ENCODE assay signal across 9 cellular contexts in genomic region chr4:77073981-77074865, GRCh38. TPM values are rescaled to one million over a fixed set of nuclear protein-coding genes. Genes with fewer than 3 reads are reported as not detected.
DNase-seq lines count a peak whose midpoint lies in the region; ATAC-seq and TF ChIP-seq lines count a peak whose summit lies in the region.
"Had no signal": no experiment of that assay in that cellular context is flagged by ENCODE, and none has a peak within 500 bp of the region (broad histone marks: within the 10 kb centered on the region; RNA-seq: fewer than 3 reads in every experiment).

No MANE protein-coding gene starts in this region.

- H3K27me3 Mint-ChIP-seq in activated T-helper 1 cell treated with anti-CD3 and anti-CD28 coated beads, Interleukin-12 subunit alpha, Interleukin-12 subunit beta, Interleukin-2, Interleukin-4 antibody, amounts not matched to agents 30 ng/mL and 10 ng/mL and 1 ng/mL, durations not matched to agents 14 hours and 24 hours and 36 hours (ENCODE audit: insufficient read depth): peaks cover 4% of the 10 kb centered on the region

- no peak for DNase-seq in heart right ventricle
- no peak for DNase-seq in cardiac septum (ENCODE audit: low spot score)
- DNase-seq in body of pancreas: no peak
- DNase-seq in lung (ENCODE audit: low spot score): no peak
- no peak for DNase-seq in activated T-helper 1 cell treated with anti-CD3 and anti-CD28 coated beads, Interleukin-12 subunit alpha, Interleukin-12 subunit beta, Interleukin-2, Interleukin-4 antibody, amounts not matched to agents 30 ng/mL and 10 ng/mL and 1 ng/mL, durations not matched to agents 14 hours and 24 hours and 36 hours (ENCODE audit: low spot score)
- DNase-seq: GDM1 had no signal

- TF ChIP-seq CTCF in heart right ventricle (IDR thresholded peaks at IDR 0.05) (no peak), body of pancreas (IDR thresholded peaks at IDR 0.05) (no peak), lung (IDR thresholded peaks at IDR 0.05; ENCODE audit: control extremely low read depth, extremely low read depth) (no peak)

- H3K27ac Mint-ChIP-seq in activated T-helper 1 cell treated with anti-CD3 and anti-CD28 coated beads, Interleukin-12 subunit alpha, Interleukin-12 subunit beta, Interleukin-2, Interleukin-4 antibody, amounts not matched to agents 30 ng/mL and 10 ng/mL and 1 ng/mL, durations not matched to agents 14 hours and 24 hours and 36 hours: no peak overlapping the region

- H3K4me1 ChIP-seq in heart right ventricle: peaks cover 0 to 76% (median 47%) of the 10 kb centered on the region in 9 donors
- peaks cover 56% of the 10 kb centered on the region for H3K4me1 ChIP-seq in body of pancreas
- H3K4me1 ChIP-seq in lung (ENCODE audit: control insufficient read depth in 2 of 2, insufficient read depth in 2 of 2, low read length in 2 of 2): peaks cover 3 to 10% of the 10 kb centered on the region in 2 donors

- no peak for TF ChIP-seq POLR2A in body of pancreas (IDR thresholded peaks at IDR 0.05)

- H3K4me1 Mint-ChIP-seq in activated T-helper 1 cell treated with anti-CD3 and anti-CD28 coated beads, Interleukin-12 subunit alpha, Interleukin-12 subunit beta, Interleukin-2, Interleukin-4 antibody, amounts not matched to agents 30 ng/mL and 10 ng/mL and 1 ng/mL, durations not matched to agents 14 hours and 24 hours and 36 hours (ENCODE audit: low read depth): peaks cover 45% of the 10 kb centered on the region

- H3K9me3 ChIP-seq in heart right ventricle: no peaks in the 10 kb centered on the region
- H3K9me3 ChIP-seq in body of pancreas: no peaks in the 10 kb centered on the region
- H3K9me3 ChIP-seq in lung (ENCODE audit: control insufficient read depth in 2 of 2, insufficient read depth in 1 of 2, low read length in 1 of 2): no peaks in the 10 kb centered on the region

- H3K27me3 ChIP-seq in heart right ventricle: no peaks in the 10 kb centered on the region
- H3K27me3 ChIP-seq in body of pancreas: no peaks in the 10 kb centered on the region
- H3K27me3 ChIP-seq in lung (ENCODE audit: control insufficient read depth, insufficient read depth): no peaks in the 10 kb centered on the region

- ATAC-seq in heart right ventricle: no peak
- no peak for ATAC-seq in body of pancreas
- no peak for ATAC-seq in lung (ENCODE audit: insufficient read depth, low FRiP score)
- no peak for ATAC-seq in GM21723 (IDR thresholded peaks at IDR 0.05; ENCODE audit: unreplicated experiment)
- no peak for ATAC-seq in HG03565 (IDR thresholded peaks at IDR 0.05; ENCODE audit: unreplicated experiment)
- no peak for ATAC-seq in GM18870 (IDR thresholded peaks at IDR 0.05; ENCODE audit: unreplicated experiment)

- peak overlapping the region; percentile 91 to 100 (median 99) for H3K27ac ChIP-seq in heart right ventricle
- H3K27ac ChIP-seq in body of pancreas: peak overlapping the region; percentile 96 to 100 (median 98)
- H3K27ac ChIP-seq in lung (ENCODE audit: low read depth in 1 of 2, low read length in 1 of 2): peak overlapping the region; percentile 57 to 80

- WGBS in heart right ventricle, 2 donors: 4 to 10% methylated on average over 12 of the region's 12 CpGs
- 2 to 3% methylated on average over 12 of the region's 12 CpGs for WGBS in body of pancreas, 2 donors
- WGBS in lung, 2 donors: 4 to 6% methylated on average over 12 of the region's 12 CpGs

- H3K36me3 ChIP-seq in heart right ventricle (no peaks in the 10 kb centered on the region), body of pancreas (replicated peaks in 1 of 2; ENCODE audit: insufficient read depth in 1 of 2, low read depth in 2 of 2) (no peaks in the 10 kb centered on the region), lung (ENCODE audit: control insufficient read depth in 2 of 2, insufficient read depth in 2 of 2, low read length in 2 of 2) (no peaks in the 10 kb centered on the region)

- H3K9me3 Mint-ChIP-seq in activated T-helper 1 cell treated with anti-CD3 and anti-CD28 coated beads, Interleukin-12 subunit alpha, Interleukin-12 subunit beta, Interleukin-2, Interleukin-4 antibody, amounts not matched to agents 30 ng/mL and 10 ng/mL and 1 ng/mL, durations not matched to agents 14 hours and 24 hours and 36 hours: no peaks in the 10 kb centered on the region

- H3K4me3 ChIP-seq in heart right ventricle: peak overlapping the region; percentile 66 to 92 (median 80)
- H3K4me3 ChIP-seq in body of pancreas: peak overlapping the region; percentile 20 to 83
- peak overlapping the region; percentile 41 for H3K4me3 ChIP-seq in lung

- peaks cover 12% of the 10 kb centered on the region for H3K36me3 Mint-ChIP-seq in activated T-helper 1 cell treated with anti-CD3 and anti-CD28 coated beads, Interleukin-12 subunit alpha, Interleukin-12 subunit beta, Interleukin-2, Interleukin-4 antibody, amounts not matched to agents 30 ng/mL and 10 ng/mL and 1 ng/mL, durations not matched to agents 14 hours and 24 hours and 36 hours (ENCODE audit: low read depth)

- intact Hi-C loops in heart right ventricle (cut with DNase I): loop anchor here in 3 of 10 donors (2.0 to 10.0 kb wide), 4 partner anchors 83 to 859 kb away; partner anchors contain the start of genes CCNG2 (in 1 of the 3) and SCARB2 (in 1 of the 3)
- intact Hi-C loops in cardiac septum (cut with DNase I): no loop called here
- intact Hi-C loops in body of pancreas (cut with DNase I): no loop called here
- intact Hi-C loops in activated T-helper 1 cell treated with anti-CD3 and anti-CD28 coated beads, Interleukin-12 subunit alpha, Interleukin-12 subunit beta, Interleukin-2, Interleukin-4 antibody, amounts not matched to agents 30 ng/mL and 10 ng/mL and 1 ng/mL, durations not matched to agents 14 hours and 24 hours and 36 hours (cut with micrococcal nuclease): loop anchor here (2.0 to 10.0 kb wide), 4 partner anchors 21 to 1351 kb away; no protein-coding TSS in a partner anchor

- H3K4me3 Mint-ChIP-seq in activated T-helper 1 cell treated with anti-CD3 and anti-CD28 coated beads, Interleukin-12 subunit alpha, Interleukin-12 subunit beta, Interleukin-2, Interleukin-4 antibody, amounts not matched to agents 30 ng/mL and 10 ng/mL and 1 ng/mL, durations not matched to agents 14 hours and 24 hours and 36 hours: no peak overlapping the region

RNA-seq across cellular contexts. Expression of gene CCNI, which starts 1.6 kb away (rescaled TPM):
- 100 to 1,000 TPM; 223 to 354 (median 306) TPM for total RNA-seq in heart right ventricle
- polyA plus RNA-seq in heart right ventricle: 100 to 1,000 TPM in 1 of 2 donors, 10 to 100 TPM in 1; 30.8 to 135 TPM
- total RNA-seq in cardiac septum: 338 TPM
- 100 to 1,000 TPM in 1 of 2 donors, 10 to 100 TPM in 1; 92.6 to 185 TPM for total RNA-seq in body of pancreas
- 100 to 1,000 TPM; 194 to 313 TPM for total RNA-seq in lung
- 100 to 1,000 TPM in 1 of 2 donors, 10 to 100 TPM in 1; 62.8 to 106 TPM for polyA plus RNA-seq in lung
- total RNA-seq in activated T-helper 1 cell treated with anti-CD3 and anti-CD28 coated beads, Interleukin-12 subunit alpha, Interleukin-12 subunit beta, Interleukin-2, Interleukin-4 antibody, amounts not matched to agents 30 ng/mL and 10 ng/mL and 1 ng/mL, durations not matched to agents 14 hours and 24 hours and 36 hours: 236 and 253 TPM in 2 replicates
